Comparison of ENCODE assay signal across 1 cellular context in the genomic region with DNA sequence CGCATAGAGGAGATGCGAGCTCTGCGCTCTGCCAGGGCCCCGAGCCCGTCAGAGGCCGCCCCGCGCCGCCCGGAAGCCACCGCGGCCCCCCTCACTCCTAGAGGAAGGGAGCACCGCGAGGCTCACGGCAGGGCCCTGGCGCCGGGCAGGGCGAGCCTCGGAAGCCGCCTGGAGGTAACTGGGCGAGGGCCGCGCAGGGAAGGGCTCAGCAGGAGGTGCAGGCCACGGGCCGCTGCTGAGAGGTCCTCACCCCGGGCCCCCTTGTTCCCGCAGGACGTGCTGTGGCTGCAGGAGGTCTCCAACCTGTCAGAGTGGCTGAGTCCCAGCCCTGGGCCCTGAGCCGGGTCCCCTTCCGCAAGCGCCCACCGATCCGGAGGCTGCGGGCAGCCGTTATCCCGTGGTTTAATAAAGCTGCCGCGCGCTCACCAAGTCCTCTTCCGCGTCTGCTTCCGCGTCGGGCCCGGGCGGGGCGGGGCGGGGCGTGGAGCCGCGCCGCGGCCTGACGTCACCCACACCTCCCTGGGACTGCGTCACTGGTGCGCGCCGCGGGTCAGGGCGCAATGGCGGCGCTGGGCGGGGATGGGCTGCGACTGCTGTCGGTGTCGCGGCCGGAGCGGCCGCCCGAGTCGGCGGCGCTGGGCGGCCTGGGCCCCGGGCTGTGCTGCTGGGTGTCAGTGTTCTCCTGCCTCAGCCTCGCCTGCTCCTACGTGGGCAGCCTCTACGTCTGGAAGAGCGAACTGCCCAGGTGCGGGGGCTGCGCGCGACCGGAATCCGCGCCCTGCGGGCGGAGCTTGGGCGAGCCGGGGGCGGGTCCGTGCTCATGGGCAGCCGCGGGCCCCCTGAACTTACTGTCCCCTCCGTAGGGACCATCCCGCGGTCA.
TF ChIP-seq lines count a peak whose summit lies in the region.

TSS of gene RCE1 (plus strand) at position 546 of the 880 bp plus-strand sequence. CDS start at position 561, 15 bp downstream.

TF ChIP-seq in K562, 482 proteins besides CTCF, POLR2A, EP300 and RAD21 (continued from another document and continues in another):
- TF ChIP-seq ATF7 (IDR thresholded peaks at IDR 0.05) (peak; percentile 98), CC2D1A (IDR thresholded peaks at IDR 0.05) (no peak), CCAR2 (IDR thresholded peaks at IDR 0.05; ENCODE audit: low read depth, low read length) (no peak), SRF (CRISPR knock-in tag; IDR thresholded peaks at IDR 0.05) (no peak), CBX3 (IDR thresholded peaks at IDR 0.05; ENCODE audit: borderline replicate concordance in 1 of 2, low read length in 2 of 2) (no peak; a peak in 1 of 3 replicates), NEUROD1 (IDR thresholded peaks at IDR 0.05; ENCODE audit: borderline replicate concordance, low read depth, low read length, partially characterized antibody) (no peak), HDAC3 (IDR thresholded peaks at IDR 0.05; ENCODE audit: borderline replicate concordance, partially characterized antibody) (no peak), U2AF2 (optimal IDR thresholded peaks at IDR 0.05; ENCODE audit: low read depth, low read length) (no peak), PRPF4 (IDR thresholded peaks at IDR 0.05; ENCODE audit: insufficient read depth, low read depth, low read length, poor library complexity, severe bottlenecking) (no peak), ZNF3 (CRISPR knock-in tag; IDR thresholded peaks at IDR 0.05) (no peak), HSF4 (CRISPR knock-in tag; IDR thresholded peaks at IDR 0.05; ENCODE audit: borderline replicate concordance) (no peak), ZNF143 (CRISPR knock-in tag; IDR thresholded peaks at IDR 0.05) (no peak; the same call in 1 of the 2 replicates), MED1 (CRISPR knock-in tag; IDR thresholded peaks at IDR 0.05; ENCODE audit: borderline replicate concordance) (no peak), THAP12 (CRISPR knock-in tag; IDR thresholded peaks at IDR 0.05) (0 out of 2 replicates have a peak, but pooled peaks have one; percentile 32), BRD4 (IDR thresholded peaks at IDR 0.05) (no peak; the same call in 1 of the 2 replicates), TAF15 (IDR thresholded peaks at IDR 0.05; ENCODE audit: low read depth, low read length) (no peak), KLF16 (IDR thresholded peaks at IDR 0.05) (no peak), SMARCE1 (IDR thresholded peaks at IDR 0.05) (no peak), STAT5B (CRISPR knock-in tag; IDR thresholded peaks at IDR 0.05) (no peak), CHCHD3 (CRISPR knock-in tag; IDR thresholded peaks at IDR 0.05) (no peak), ZFPM2 (CRISPR knock-in tag; IDR thresholded peaks at IDR 0.05) (no peak), POLR2G (IDR thresholded peaks at IDR 0.05; ENCODE audit: low read depth, low read length) (peak; percentile 97), ZNF77 (CRISPR knock-in tag; IDR thresholded peaks at IDR 0.05) (no peak), WHSC1 (IDR thresholded peaks at IDR 0.05; ENCODE audit: low read length) (no peak), ZNF584 (CRISPR knock-in tag; IDR thresholded peaks at IDR 0.05; ENCODE audit: low read depth) (no peak), SREBF2 (CRISPR knock-in tag; IDR thresholded peaks at IDR 0.05) (no peak), BRCA1 (IDR thresholded peaks at IDR 0.05) (no peak), BRCA1 (CRISPR knock-in tag; IDR thresholded peaks at IDR 0.05) (no peak), ZBTB8A (IDR thresholded peaks at IDR 0.05; ENCODE audit: partially characterized antibody) (no peak), KLF10 (CRISPR knock-in tag; IDR thresholded peaks at IDR 0.05) (no peak), GATAD2B (IDR thresholded peaks at IDR 0.05; ENCODE audit: borderline replicate concordance) (peak; percentile 97), UBTF (IDR thresholded peaks at IDR 0.05; ENCODE audit: borderline replicate concordance in 1 of 2, low read depth in 2 of 2, low read length in 2 of 2) (no peak), KDM4B (IDR thresholded peaks at IDR 0.05; ENCODE audit: borderline replicate concordance in 2 of 2, low read depth in 1 of 2) (0 out of 4 replicates have a peak, but pooled peaks of 1 of the 2 experiments have one; percentile 15), NR2F6 (CRISPR knock-in tag; IDR thresholded peaks at IDR 0.05) (no peak), YBX1 (IDR thresholded peaks at IDR 0.05) (no peak), HDAC1 (IDR thresholded peaks at IDR 0.05) (peak in 1 of 2 experiments; percentile 37; a peak in 1 of 4 replicates), TRIM24 (IDR thresholded peaks at IDR 0.05) (no peak), ZNF212 (CRISPR knock-in tag; IDR thresholded peaks at IDR 0.05) (no peak)
- TF ChIP-seq, protein P1, sequence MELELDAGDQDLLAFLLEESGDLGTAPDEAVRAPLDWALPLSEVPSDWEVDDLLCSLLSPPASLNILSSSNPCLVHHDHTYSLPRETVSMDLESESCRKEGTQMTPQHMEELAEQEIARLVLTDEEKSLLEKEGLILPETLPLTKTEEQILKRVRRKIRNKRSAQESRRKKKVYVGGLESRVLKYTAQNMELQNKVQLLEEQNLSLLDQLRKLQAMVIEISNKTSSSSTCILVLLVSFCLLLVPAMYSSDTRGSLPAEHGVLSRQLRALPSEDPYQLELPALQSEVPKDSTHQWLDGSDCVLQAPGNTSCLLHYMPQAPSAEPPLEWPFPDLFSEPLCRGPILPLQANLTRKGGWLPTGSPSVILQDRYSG (tag; conservative IDR thresholded peaks at IDR 0.05; ENCODE audit: low read depth): no peak
- TF ChIP-seq, protein P2, sequence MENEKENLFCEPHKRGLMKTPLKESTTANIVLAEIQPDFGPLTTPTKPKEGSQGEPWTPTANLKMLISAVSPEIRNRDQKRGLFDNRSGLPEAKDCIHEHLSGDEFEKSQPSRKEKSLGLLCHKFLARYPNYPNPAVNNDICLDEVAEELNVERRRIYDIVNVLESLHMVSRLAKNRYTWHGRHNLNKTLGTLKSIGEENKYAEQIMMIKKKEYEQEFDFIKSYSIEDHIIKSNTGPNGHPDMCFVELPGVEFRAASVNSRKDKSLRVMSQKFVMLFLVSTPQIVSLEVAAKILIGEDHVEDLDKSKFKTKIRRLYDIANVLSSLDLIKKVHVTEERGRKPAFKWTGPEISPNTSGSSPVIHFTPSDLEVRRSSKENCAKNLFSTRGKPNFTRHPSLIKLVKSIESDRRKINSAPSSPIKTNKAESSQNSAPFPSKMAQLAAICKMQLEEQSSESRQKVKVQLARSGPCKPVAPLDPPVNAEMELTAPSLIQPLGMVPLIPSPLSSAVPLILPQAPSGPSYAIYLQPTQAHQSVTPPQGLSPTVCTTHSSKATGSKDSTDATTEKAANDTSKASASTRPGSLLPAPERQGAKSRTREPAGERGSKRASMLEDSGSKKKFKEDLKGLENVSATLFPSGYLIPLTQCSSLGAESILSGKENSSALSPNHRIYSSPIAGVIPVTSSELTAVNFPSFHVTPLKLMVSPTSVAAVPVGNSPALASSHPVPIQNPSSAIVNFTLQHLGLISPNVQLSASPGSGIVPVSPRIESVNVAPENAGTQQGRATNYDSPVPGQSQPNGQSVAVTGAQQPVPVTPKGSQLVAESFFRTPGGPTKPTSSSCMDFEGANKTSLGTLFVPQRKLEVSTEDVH (IDR thresholded peaks at IDR 0.05; ENCODE audit: low read depth, partially characterized antibody): peak; percentile 77
- TF ChIP-seq, protein P3, sequence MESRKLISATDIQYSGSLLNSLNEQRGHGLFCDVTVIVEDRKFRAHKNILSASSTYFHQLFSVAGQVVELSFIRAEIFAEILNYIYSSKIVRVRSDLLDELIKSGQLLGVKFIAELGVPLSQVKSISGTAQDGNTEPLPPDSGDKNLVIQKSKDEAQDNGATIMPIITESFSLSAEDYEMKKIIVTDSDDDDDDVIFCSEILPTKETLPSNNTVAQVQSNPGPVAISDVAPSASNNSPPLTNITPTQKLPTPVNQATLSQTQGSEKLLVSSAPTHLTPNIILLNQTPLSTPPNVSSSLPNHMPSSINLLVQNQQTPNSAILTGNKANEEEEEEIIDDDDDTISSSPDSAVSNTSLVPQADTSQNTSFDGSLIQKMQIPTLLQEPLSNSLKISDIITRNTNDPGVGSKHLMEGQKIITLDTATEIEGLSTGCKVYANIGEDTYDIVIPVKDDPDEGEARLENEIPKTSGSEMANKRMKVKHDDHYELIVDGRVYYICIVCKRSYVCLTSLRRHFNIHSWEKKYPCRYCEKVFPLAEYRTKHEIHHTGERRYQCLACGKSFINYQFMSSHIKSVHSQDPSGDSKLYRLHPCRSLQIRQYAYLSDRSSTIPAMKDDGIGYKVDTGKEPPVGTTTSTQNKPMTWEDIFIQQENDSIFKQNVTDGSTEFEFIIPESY (CRISPR knock-in tag; IDR thresholded peaks at IDR 0.05): no peak
- TF ChIP-seq, protein P4, sequence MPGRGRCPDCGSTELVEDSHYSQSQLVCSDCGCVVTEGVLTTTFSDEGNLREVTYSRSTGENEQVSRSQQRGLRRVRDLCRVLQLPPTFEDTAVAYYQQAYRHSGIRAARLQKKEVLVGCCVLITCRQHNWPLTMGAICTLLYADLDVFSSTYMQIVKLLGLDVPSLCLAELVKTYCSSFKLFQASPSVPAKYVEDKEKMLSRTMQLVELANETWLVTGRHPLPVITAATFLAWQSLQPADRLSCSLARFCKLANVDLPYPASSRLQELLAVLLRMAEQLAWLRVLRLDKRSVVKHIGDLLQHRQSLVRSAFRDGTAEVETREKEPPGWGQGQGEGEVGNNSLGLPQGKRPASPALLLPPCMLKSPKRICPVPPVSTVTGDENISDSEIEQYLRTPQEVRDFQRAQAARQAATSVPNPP (IDR thresholded peaks at IDR 0.05; ENCODE audit: borderline replicate concordance, insufficient read depth, insufficient read length): no peak
- TF ChIP-seq, protein P5, sequence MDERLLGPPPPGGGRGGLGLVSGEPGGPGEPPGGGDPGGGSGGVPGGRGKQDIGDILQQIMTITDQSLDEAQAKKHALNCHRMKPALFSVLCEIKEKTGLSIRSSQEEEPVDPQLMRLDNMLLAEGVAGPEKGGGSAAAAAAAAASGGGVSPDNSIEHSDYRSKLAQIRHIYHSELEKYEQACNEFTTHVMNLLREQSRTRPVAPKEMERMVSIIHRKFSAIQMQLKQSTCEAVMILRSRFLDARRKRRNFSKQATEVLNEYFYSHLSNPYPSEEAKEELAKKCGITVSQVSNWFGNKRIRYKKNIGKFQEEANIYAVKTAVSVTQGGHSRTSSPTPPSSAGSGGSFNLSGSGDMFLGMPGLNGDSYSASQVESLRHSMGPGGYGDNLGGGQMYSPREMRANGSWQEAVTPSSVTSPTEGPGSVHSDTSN (CRISPR knock-in tag; IDR thresholded peaks at IDR 0.05; ENCODE audit: low read depth): no peak; the same call in 1 of the 2 replicates
- TF ChIP-seq, protein P5 (tag; conservative IDR thresholded peaks at IDR 0.05; ENCODE audit: low read depth): no peak
- TF ChIP-seq, protein P6, sequence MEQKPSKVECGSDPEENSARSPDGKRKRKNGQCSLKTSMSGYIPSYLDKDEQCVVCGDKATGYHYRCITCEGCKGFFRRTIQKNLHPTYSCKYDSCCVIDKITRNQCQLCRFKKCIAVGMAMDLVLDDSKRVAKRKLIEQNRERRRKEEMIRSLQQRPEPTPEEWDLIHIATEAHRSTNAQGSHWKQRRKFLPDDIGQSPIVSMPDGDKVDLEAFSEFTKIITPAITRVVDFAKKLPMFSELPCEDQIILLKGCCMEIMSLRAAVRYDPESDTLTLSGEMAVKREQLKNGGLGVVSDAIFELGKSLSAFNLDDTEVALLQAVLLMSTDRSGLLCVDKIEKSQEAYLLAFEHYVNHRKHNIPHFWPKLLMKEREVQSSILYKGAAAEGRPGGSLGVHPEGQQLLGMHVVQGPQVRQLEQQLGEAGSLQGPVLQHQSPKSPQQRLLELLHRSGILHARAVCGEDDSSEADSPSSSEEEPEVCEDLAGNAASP (IDR thresholded peaks at IDR 0.05): no peak
